Comparison of ENCODE assay signal across 16 cellular contexts in the genomic region with DNA sequence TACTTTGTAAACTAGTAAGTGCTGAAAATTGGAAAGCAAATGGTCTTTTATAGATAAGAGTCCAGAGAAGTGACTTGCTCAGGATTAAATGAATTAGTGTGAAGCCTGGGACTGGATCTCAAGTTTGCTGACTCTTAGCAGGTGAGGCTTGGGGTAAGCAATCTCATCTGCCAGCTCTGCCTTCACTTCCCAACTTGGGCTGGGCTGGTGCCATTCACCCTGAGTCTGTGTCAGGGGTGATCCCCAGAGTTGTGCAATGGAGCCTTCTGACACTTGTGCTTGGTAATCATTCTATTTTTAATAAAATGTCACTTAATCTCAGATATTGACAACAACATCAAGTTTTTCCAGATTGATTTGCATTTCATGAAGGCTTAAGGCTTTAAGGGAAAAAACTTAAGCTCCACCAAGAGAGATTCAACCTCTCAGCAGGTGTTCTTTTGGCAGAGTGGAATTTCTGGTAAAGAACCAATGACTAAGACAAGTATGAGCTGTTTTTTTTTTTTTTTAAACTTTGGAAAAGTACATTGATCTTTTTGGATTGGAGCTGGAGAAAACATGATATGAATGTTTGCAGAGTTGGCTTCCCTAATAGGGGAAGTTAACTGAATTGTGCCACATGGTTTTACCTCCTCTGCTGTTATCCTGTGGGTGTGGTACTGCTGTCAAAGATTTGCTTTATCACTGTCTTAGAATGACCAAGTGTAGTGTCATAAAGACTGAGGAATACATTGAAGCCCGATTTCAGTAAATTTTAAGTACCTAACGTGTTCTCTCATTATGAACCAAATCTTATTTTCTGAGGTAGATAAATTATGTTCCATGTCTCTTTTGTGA. TPM values are rescaled to one million over a fixed set of nuclear protein-coding genes. Genes with fewer than 3 reads are reported as not detected.
"Had no signal": no experiment of that assay in that cellular context is flagged by ENCODE, and none has a peak within 500 bp of the region (broad histone marks: within the 10 kb centered on the region; RNA-seq: fewer than 3 reads in every experiment).

No MANE protein-coding gene starts in this region.

- H3K9ac ChIP-seq: neural progenitor cell had no signal

- H3K27me3 ChIP-seq: neural progenitor cell, thyroid gland, vagina had no signal

- H3K9me3 Mint-ChIP-seq: activated T-helper 17 cell treated with anti-CD3 and anti-CD28 coated beads, Interleukin-2, amount 50 U/mL, for 72 hours had no signal

- H3K9me3 ChIP-seq: thyroid gland, vagina had no signal

- H3K4me3 Mint-ChIP-seq: activated T-helper 17 cell treated with anti-CD3 and anti-CD28 coated beads, Interleukin-2, amount 50 U/mL, for 72 hours; endodermal cell; naive B cell; neural progenitor cell had no signal

- H3K27ac Mint-ChIP-seq: activated T-helper 17 cell treated with anti-CD3 and anti-CD28 coated beads, Interleukin-2, amount 50 U/mL, for 72 hours; endodermal cell; naive B cell; neural progenitor cell had no signal

- ATAC-seq: activated T-helper 17 cell treated with anti-CD3 and anti-CD28 coated beads, Interleukin-2, amount 50 U/mL, for 72 hours; left lobe of liver had no signal

- DNase-seq: activated CD4-positive, alpha-beta T cell treated with anti-CD3 and anti-CD28 coated beads for 1 hour; activated CD4-positive, alpha-beta T cell treated with anti-CD3 and anti-CD28 coated beads, Interleukin-2, amount 50 U/mL, for 48 hours; activated naive CD4-positive, alpha-beta T cell treated with Interleukin-2 at 50 U/mL for 16 hours; anterior cingulate cortex; dorsolateral prefrontal cortex; endodermal cell; erythroblast; islet precursor cell; naive B cell; stimulated activated CD4-positive, alpha-beta T cell treated with anti-CD3 and anti-CD28 coated beads, Interleukin-1b, Interleukin-23, amount 100 ng/mL, for 48 hours; thyroid gland had no signal

- H2AFZ ChIP-seq: neural progenitor cell had no signal

- H3K36me3 ChIP-seq: neural progenitor cell, thyroid gland, vagina had no signal

- H3K4me2 ChIP-seq: neural progenitor cell had no signal

- H3K4me1 ChIP-seq: thyroid gland, vagina had no signal

- H3K4me1 Mint-ChIP-seq: activated T-helper 17 cell treated with anti-CD3 and anti-CD28 coated beads, Interleukin-2, amount 50 U/mL, for 72 hours; naive B cell had no signal

- H3K27ac ChIP-seq: dorsolateral prefrontal cortex, neural progenitor cell, thyroid gland, vagina had no signal

- H3K36me3 Mint-ChIP-seq: naive B cell, neural progenitor cell had no signal

- H3K4me3 ChIP-seq: dorsolateral prefrontal cortex, neural progenitor cell, thyroid gland, vagina had no signal

RNA-seq across cellular contexts. Expression of gene GPR37, which starts 48.6 kb away (rescaled TPM):
- total RNA-seq: activated T-helper 17 cell treated with anti-CD3 and anti-CD28 coated beads, Interleukin-2, amount 50 U/mL, for 72 hours; T-helper 2 cell treated with Interferon-gamma antibody and Interleukin-4, amounts not matched to agents 100 ng/mL and 5 ng/mL, for 36 hours had no signal
